ENCODE assay signal across 38 cellular contexts in the genomic region with DNA sequence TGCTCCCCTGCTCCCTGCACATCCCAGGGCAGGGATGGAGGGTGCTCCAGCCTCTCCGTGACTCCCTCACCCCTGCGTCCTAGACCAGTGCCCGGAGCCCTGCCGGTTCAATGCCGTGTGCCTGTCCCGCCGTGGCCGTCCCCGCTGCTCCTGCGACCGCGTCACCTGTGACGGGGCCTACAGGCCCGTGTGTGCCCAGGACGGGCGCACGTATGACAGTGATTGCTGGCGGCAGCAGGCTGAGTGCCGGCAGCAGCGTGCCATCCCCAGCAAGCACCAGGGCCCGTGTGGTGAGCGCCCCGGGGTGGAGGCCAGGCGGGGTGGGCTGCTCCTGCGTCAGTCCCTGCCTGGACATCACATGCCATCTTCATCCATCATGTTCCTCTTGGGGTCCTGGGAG. TPM values are rescaled to one million over a fixed set of nuclear protein-coding genes. Genes with fewer than 3 reads are reported as not detected.
"Had no signal": no experiment of that assay in that cellular context is flagged by ENCODE, and none has a peak within 500 bp of the region (broad histone marks: within the 10 kb centered on the region; RNA-seq: fewer than 3 reads in every experiment).

No MANE protein-coding gene starts in this region.

- H3K9me3 Mint-ChIP-seq: activated naive CD8-positive, alpha-beta T cell treated with anti-CD3 and anti-CD28 coated beads for 36 hours; activated T-cell treated with anti-CD3 and anti-CD28 coated beads, Interleukin-2, amount 50 U/mL, for 24 hours; activated T-helper 1 cell treated with anti-CD3 and anti-CD28 coated beads, Interleukin-12 subunit alpha, Interleukin-12 subunit beta, Interleukin-2, Interleukin-4 antibody, amounts not matched to agents 30 ng/mL and 10 ng/mL and 1 ng/mL, durations not matched to agents 14 hours and 24 hours and 36 hours had no signal

- H3K9me3 ChIP-seq: MG63, Peyer's patch had no signal

- H3K27me3 ChIP-seq: brain microvascular endothelial cell, MG63, Peyer's patch had no signal

- H3K4me3 ChIP-seq: MG63, Peyer's patch had no signal

- ATAC-seq: activated CD8-positive, alpha-beta T cell treated with anti-CD3 and anti-CD28 coated beads, Interleukin-2, amount 10 ng/mL, durations not matched to agents 7 days and 5 days; PC-3; Right ventricle myocardium inferior had no signal

- DNase-seq: activated CD4-positive, alpha-beta T cell treated with anti-CD3 and anti-CD28 coated beads for 1 hour; activated CD4-positive, alpha-beta T cell treated with anti-CD3 and anti-CD28 coated beads for 48 hours; activated CD4-positive, alpha-beta T cell treated with anti-CD3 and anti-CD28 coated beads, Interleukin-2, amount 50 U/mL, for 4 hours; activated CD4-positive, CD25-positive, alpha-beta regulatory T cell; activated CD8-positive, alpha-beta T cell treated with anti-CD3 and anti-CD28 coated beads, Interleukin-2, amount 10 ng/mL, durations not matched to agents 7 days and 5 days; activated gamma-delta T cell treated with Interleukin-2 at 50 U/mL for 16 hours; activated naive CD4-positive, alpha-beta T cell treated with anti-CD3 and anti-CD28 coated beads, Interleukin-2, amount 50 U/mL, for 16 hours; activated naive CD8-positive, alpha-beta T cell treated with anti-CD3 and anti-CD28 coated beads for 36 hours; activated T-cell treated with anti-CD3 and anti-CD28 coated beads, Interleukin-2, amount 50 U/mL, for 24 hours; amniotic stem cell; aorta; brain microvascular endothelial cell; central memory CD4-positive, alpha-beta T cell; Kasumi-1; KG1; MG63; NCI-H1048; NCI-H1105 treated with DMSO at 0.1 percent for 48 hours; NCI-H1436; NCI-H1694; NCI-H2029; NCI-H345; NCI-H524 treated with DMSO at 0.1 percent for 48 hours; NK-92 treated with Interleukin-12 subunit alpha and Interleukin-12 subunit beta, amount 100 ng/mL, for 24 hours; PC-3; Peyer's patch; RPMI8226; SIG-M5; SW 1271; T-helper 1 cell; T1000; WERI-Rb-1 had no signal

- H3K27ac Mint-ChIP-seq: activated CD8-positive, alpha-beta T cell treated with anti-CD3 and anti-CD28 coated beads, Interleukin-2, amount 10 ng/mL, durations not matched to agents 7 days and 5 days; activated naive CD8-positive, alpha-beta T cell treated with anti-CD3 and anti-CD28 coated beads for 36 hours; activated T-cell treated with anti-CD3 and anti-CD28 coated beads, Interleukin-2, amount 50 U/mL, for 24 hours; activated T-helper 1 cell treated with anti-CD3 and anti-CD28 coated beads, Interleukin-12 subunit alpha, Interleukin-12 subunit beta, Interleukin-2, Interleukin-4 antibody, amounts not matched to agents 30 ng/mL and 10 ng/mL and 1 ng/mL, durations not matched to agents 14 hours and 24 hours and 36 hours had no signal

- H3K4me3 Mint-ChIP-seq: activated CD8-positive, alpha-beta T cell treated with anti-CD3 and anti-CD28 coated beads, Interleukin-2, amount 10 ng/mL, durations not matched to agents 7 days and 5 days; activated naive CD8-positive, alpha-beta T cell treated with anti-CD3 and anti-CD28 coated beads for 36 hours; activated T-cell treated with anti-CD3 and anti-CD28 coated beads, Interleukin-2, amount 50 U/mL, for 24 hours; activated T-helper 1 cell treated with anti-CD3 and anti-CD28 coated beads, Interleukin-12 subunit alpha, Interleukin-12 subunit beta, Interleukin-2, Interleukin-4 antibody, amounts not matched to agents 30 ng/mL and 10 ng/mL and 1 ng/mL, durations not matched to agents 14 hours and 24 hours and 36 hours had no signal

- H3K27ac ChIP-seq: brain microvascular endothelial cell, Peyer's patch, WERI-Rb-1 had no signal

RNA-seq across cellular contexts. Expression of a gene that starts 32.2 kb away (rescaled TPM):
- total RNA-seq: activated CD8-positive, alpha-beta T cell treated with anti-CD3 and anti-CD28 coated beads, Interleukin-2, amount 10 ng/mL, durations not matched to agents 7 days and 5 days; activated naive CD8-positive, alpha-beta T cell treated with anti-CD3 and anti-CD28 coated beads for 36 hours; aorta; chondrocyte; NCI-H460; Right ventricle myocardium inferior; SK-MEL-5; T-helper 2 cell treated with Interferon-gamma antibody and Interleukin-4, amounts not matched to agents 100 ng/mL and 5 ng/mL, for 36 hours had no signal
- polyA plus RNA-seq: aorta had no signal

RNA-seq across cellular contexts. Expression of a gene that starts 60.0 kb away (rescaled TPM):
- total RNA-seq: activated CD8-positive, alpha-beta T cell treated with anti-CD3 and anti-CD28 coated beads, Interleukin-2, amount 10 ng/mL, durations not matched to agents 7 days and 5 days; activated naive CD8-positive, alpha-beta T cell treated with anti-CD3 and anti-CD28 coated beads for 36 hours; activated T-helper 1 cell treated with anti-CD3 and anti-CD28 coated beads, Interleukin-12 subunit alpha, Interleukin-12 subunit beta, Interleukin-2, Interleukin-4 antibody, amounts not matched to agents 30 ng/mL and 10 ng/mL and 1 ng/mL, durations not matched to agents 14 hours and 24 hours and 36 hours; NCI-H460; T-helper 2 cell treated with Interferon-gamma antibody and Interleukin-4, amounts not matched to agents 100 ng/mL and 5 ng/mL, for 36 hours had no signal
